Comparison of ENCODE assay signal across 8 cellular contexts in the genomic region with DNA sequence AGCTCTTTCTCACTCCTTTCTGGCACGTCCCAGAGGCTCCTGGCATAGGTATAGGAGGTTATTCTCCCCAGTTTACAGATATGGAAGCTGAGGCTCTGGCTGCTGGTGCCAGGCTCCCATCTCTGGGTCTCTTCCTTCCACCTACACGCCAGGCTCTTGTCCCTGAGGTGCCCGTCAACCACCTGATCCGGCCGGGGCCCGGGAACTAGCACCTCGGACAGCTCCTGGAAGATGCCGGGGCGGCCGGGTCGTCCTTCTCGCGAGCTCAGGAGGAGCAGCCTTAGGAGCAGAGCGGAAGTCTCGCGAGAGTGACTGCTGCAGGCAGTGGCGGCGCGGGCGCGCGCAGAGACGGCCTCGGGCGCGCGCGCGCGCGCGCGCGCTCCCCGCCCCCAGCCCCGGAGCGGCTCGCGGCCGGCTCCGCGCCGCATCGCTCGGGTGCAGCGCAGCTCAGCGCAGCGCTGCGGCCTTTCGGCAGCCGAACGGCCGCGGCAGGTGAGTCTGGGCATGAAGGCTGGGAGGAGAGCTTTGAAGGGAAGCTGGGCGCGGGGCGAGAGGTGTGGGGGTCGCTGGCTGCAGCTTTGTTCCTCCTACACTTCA. TPM values are rescaled to one million over a fixed set of nuclear protein-coding genes. Genes with fewer than 3 reads are reported as not detected.
A peak's percentile ranks its signal among the peaks of the same experiment; 100 is the strongest.
DNase-seq lines count a peak whose midpoint lies in the region; ATAC-seq and TF ChIP-seq lines count a peak whose summit lies in the region.

SCAMP5 (plus strand) TSS at position 382 of the 597 bp plus-strand sequence. CDS start 16,277 bp downstream, outside the sequence.

- POLR2A ChIA-PET in naive thymus-derived CD4-positive, alpha-beta T cell (lab: Charles Lee) = interaction anchor here (0.6 to 1.5 kb wide), 3 partner anchors 28 to 166 kb away, joined by 3 to 4 read pairs (median 3); partner anchors contain the start of genes PPCDC and RPP25

- H3K36me3 Mint-ChIP-seq in naive thymus-derived CD4-positive, alpha-beta T cell = peaks cover 0 to 4% (median 0%) of the 10 kb centered on the region in 5 donors

- H3K4me3 ChIP-seq in Loucy (ENCODE audit: low read length, poor library complexity, severe bottlenecking) (peak within 1 kb of the TSS; percentile 74), RWPE2 (ENCODE audit: severe bottlenecking) (peak within 1 kb of the TSS; percentile 54), fibroblast of pulmonary artery (replicated peaks; ENCODE audit: low read depth, low read length) (peak within 1 kb of the TSS; percentile 67)
- H3K4me3 ChIP-seq in naive thymus-derived CD4-positive, alpha-beta T cell (ENCODE audit: low read length) = peak within 1 kb of the TSS; percentile 75

- peak within 1 kb of the TSS; percentile 70 for H3K4me2 ChIP-seq in Loucy (ENCODE audit: low read depth, low read length, poor library complexity, severe bottlenecking)

- H3K9me3 ChIP-seq in Loucy (ENCODE audit: insufficient read depth, low read depth, low read length) (no peaks in the 10 kb centered on the region), RWPE2 (ENCODE audit: severe bottlenecking) (no peaks in the 10 kb centered on the region)
- H3K9me3 ChIP-seq in naive thymus-derived CD4-positive, alpha-beta T cell (ENCODE audit: control insufficient read depth in 2 of 3, low read length in 3 of 3) = no peaks in the 10 kb centered on the region

- peaks cover 8 to 20% (median 15%) of the 10 kb centered on the region in 7 donors for H3K4me1 Mint-ChIP-seq in naive thymus-derived CD4-positive, alpha-beta T cell

- peaks cover 0 to 3% (median 0%) of the 10 kb centered on the region in 11 donors for H3K9me3 Mint-ChIP-seq in naive thymus-derived CD4-positive, alpha-beta T cell

- H3F3A ChIP-seq in Loucy (ENCODE audit: low read depth) = no peaks in the 10 kb centered on the region

- no peaks in the 10 kb centered on the region for H3K36me3 ChIP-seq in Loucy (ENCODE audit: insufficient read depth, low read length)
- no peaks in the 10 kb centered on the region for H3K36me3 ChIP-seq in RWPE2 (ENCODE audit: low read depth)
- H3K36me3 ChIP-seq in naive thymus-derived CD4-positive, alpha-beta T cell (ENCODE audit: control insufficient read depth in 2 of 3, insufficient read depth in 3 of 3, low read length in 3 of 3) = no peaks in the 10 kb centered on the region

- H3K27ac ChIP-seq in RWPE2 (ENCODE audit: poor library complexity, severe bottlenecking) = no peak within 1 kb of the TSS
- H3K27ac ChIP-seq in naive thymus-derived CD4-positive, alpha-beta T cell (ENCODE audit: low read depth, low read length) = no peak within 1 kb of the TSS

- H3K4me3 Mint-ChIP-seq in naive thymus-derived CD4-positive, alpha-beta T cell = peak within 1 kb of the TSS; percentile 73 to 97 (median 82)

- ATAC-seq in GM21447 (IDR thresholded peaks at IDR 0.05; ENCODE audit: unreplicated experiment) (peak; percentile 86), RWPE2 (ENCODE audit: low read depth) (peak; percentile 85)
- ATAC-seq in naive thymus-derived CD4-positive, alpha-beta T cell = peak; percentile 99

- no peaks in the 10 kb centered on the region for H3K27me3 ChIP-seq in Loucy (ENCODE audit: insufficient read depth, low read length, poor library complexity, severe bottlenecking)
- H3K27me3 ChIP-seq in RWPE2 (ENCODE audit: insufficient read depth, poor library complexity, severe bottlenecking) = no peaks in the 10 kb centered on the region
- H3K27me3 ChIP-seq in naive thymus-derived CD4-positive, alpha-beta T cell (ENCODE audit: control insufficient read depth in 2 of 2, insufficient read depth in 2 of 2, low read length in 2 of 2) = no peaks in the 10 kb centered on the region

- TF ChIP-seq CTCF in Loucy (conservative IDR thresholded peaks at IDR 0.05; ENCODE audit: low read length) = no peak
- no peak for TF ChIP-seq CTCF in RWPE2 (IDR thresholded peaks at IDR 0.05; ENCODE audit: poor library complexity, severe bottlenecking)
- TF ChIP-seq CTCF in fibroblast of pulmonary artery (IDR thresholded peaks at IDR 0.05; ENCODE audit: low read length, missing control alignments) = no peak

- H3K9me2 ChIP-seq in Loucy (replicated peaks; ENCODE audit: low read depth, low read length) = no peaks in the 10 kb centered on the region

- H3K4me1 ChIP-seq in Loucy (ENCODE audit: insufficient read depth, low read length, poor library complexity, severe bottlenecking) (no peaks in the 10 kb centered on the region), RWPE2 (ENCODE audit: insufficient read depth, poor library complexity, severe bottlenecking) (peaks cover 4% of the 10 kb centered on the region)
- peaks cover 8 to 9% of the 10 kb centered on the region in 2 donors for H3K4me1 ChIP-seq in naive thymus-derived CD4-positive, alpha-beta T cell (ENCODE audit: control insufficient read depth in 2 of 2, insufficient read depth in 2 of 2, low read length in 2 of 2)

- intact Hi-C loops in naive thymus-derived CD4-positive, alpha-beta T cell (cut with micrococcal nuclease) = loop anchor here (1.0 kb wide), 4 partner anchors 28 to 209 kb away; partner anchors contain the start of genes PPCDC (in 2 of the 2), CPLX3 (in 1 of the 2) and RPP25 (in 1 of the 2)

- peak within 1 kb of the TSS; percentile 72; the same call in 1 of the 2 replicates for H2AFZ ChIP-seq in Loucy (ENCODE audit: low read length)

- peak within 1 kb of the TSS in 4 of 9 donors; percentile 10 to 75 (median 26) for H3K27ac Mint-ChIP-seq in naive thymus-derived CD4-positive, alpha-beta T cell

- H3K9ac ChIP-seq in Loucy (ENCODE audit: low read depth, low read length, poor library complexity, severe bottlenecking) = peak within 1 kb of the TSS; percentile 56

- DNase-seq in CD1c-positive myeloid dendritic cell (ENCODE audit: extremely low spot score) = peak; percentile 95
- DNase-seq in RWPE2 (ENCODE audit: low spot score) = peak; percentile 99
- DNase-seq in activated effector memory CD4-positive, alpha-beta T cell treated with Interleukin-2 at 50 U/mL for 16 hours = peak; percentile 85
- DNase-seq in fibroblast of pulmonary artery (ENCODE audit: low read depth) = peak; percentile 95
- peak; percentile 81 to 95 (median 91) for DNase-seq in naive thymus-derived CD4-positive, alpha-beta T cell
- DNase-seq in stimulated activated CD8-positive, alpha-beta memory T cell treated with anti-CD3 and anti-CD28 coated beads, Interleukin-7, amount 100 ng/mL, for 48 hours (ENCODE audit: extremely low read depth in 1 of 2, low read depth in 1 of 2) = peak; percentile 72 to 88

- CTCF ChIA-PET in naive thymus-derived CD4-positive, alpha-beta T cell (lab: Charles Lee) = interaction anchor here (0.6 kb wide), 2 partner anchors 38 to 151 kb away, joined by 3 to 4 read pairs; no protein-coding TSS in a partner anchor

- no peaks in the 10 kb centered on the region for H4K20me1 ChIP-seq in Loucy (ENCODE audit: insufficient read depth, low read length, poor library complexity, severe bottlenecking)

- peaks cover 10 to 37% (median 27%) of the 10 kb centered on the region in 5 donors for H3K27me3 Mint-ChIP-seq in naive thymus-derived CD4-positive, alpha-beta T cell

- H3K79me2 ChIP-seq in Loucy (ENCODE audit: insufficient read depth, low read length) = no peaks in the 10 kb centered on the region

RNA-seq across cellular contexts. Expression of gene SCAMP5, which starts in this region (rescaled TPM):
- total RNA-seq in naive thymus-derived CD4-positive, alpha-beta T cell = 1 to 10 TPM in 2 of 5 experiments, under 1 TPM in 3; 0.35 to 9.5 (median 0.87) TPM
- polyA plus RNA-seq in naive thymus-derived CD4-positive, alpha-beta T cell = under 1 TPM; 0.06 to 0.15 TPM
